In the genomic region with DNA sequence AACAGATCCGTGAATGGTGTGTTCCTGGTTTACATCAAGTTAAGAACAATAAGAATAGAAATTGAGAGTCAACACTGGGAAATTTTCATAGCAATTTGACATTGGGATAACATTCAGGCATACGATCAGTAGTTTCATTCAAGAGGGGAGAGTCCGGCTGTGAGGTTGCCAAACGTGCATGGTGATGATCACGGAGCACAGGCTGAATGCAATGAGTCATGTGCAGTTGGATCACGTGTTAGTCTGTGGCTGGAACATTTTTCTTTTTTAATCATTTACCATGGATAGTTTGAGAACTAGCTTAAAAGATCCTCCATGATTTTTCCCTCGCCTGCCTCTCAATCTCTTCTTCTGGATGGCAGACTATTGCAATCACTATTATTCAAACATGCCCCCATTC, we compare ENCODE assay signal across 16 cellular contexts. TPM values are rescaled to one million over a fixed set of nuclear protein-coding genes. Genes with fewer than 3 reads are reported as not detected.
DNase-seq lines count a peak whose midpoint lies in the region; ATAC-seq and TF ChIP-seq lines count a peak whose summit lies in the region.
"Had no signal": no experiment of that assay in that cellular context is flagged by ENCODE, and none has a peak within 500 bp of the region (broad histone marks: within the 10 kb centered on the region; RNA-seq: fewer than 3 reads in every experiment).

No MANE protein-coding gene starts in this region.

- no peak overlapping the region for H2BK120ac ChIP-seq in H9 (ENCODE audit: low read depth, low read length, poor library complexity, severe bottlenecking)

- TF ChIP-seq EP300 in suprapubic skin (IDR thresholded peaks at IDR 0.05): no peak

- H3K4me1 ChIP-seq in left ventricle myocardium inferior (no peaks in the 10 kb centered on the region), suprapubic skin (no peaks in the 10 kb centered on the region), H9 (ENCODE audit: insufficient read depth, low read length) (no peaks in the 10 kb centered on the region)
- H3K4me1 ChIP-seq: parathyroid adenoma had no signal

- ATAC-seq in left cardiac atrium: peak; percentile 38 to 65
- ATAC-seq in GM19397 (IDR thresholded peaks at IDR 0.05; ENCODE audit: unreplicated experiment): no peak
- ATAC-seq in HG03095 (IDR thresholded peaks at IDR 0.05; ENCODE audit: unreplicated experiment): no peak
- ATAC-seq: activated T-cell treated with anti-CD3 and anti-CD28 coated beads, Interleukin-2, amount 50 U/mL, for 72 hours had no signal

- no peaks in the 10 kb centered on the region for H3K36me3 Mint-ChIP-seq in H9 (ENCODE audit: insufficient read depth in 1 of 3, low read depth in 3 of 3)
- H3K36me3 Mint-ChIP-seq: IgD-negative memory B cell had no signal

- H3K36me3 ChIP-seq in WERI-Rb-1 (no peaks in the 10 kb centered on the region), left ventricle myocardium inferior (no peaks in the 10 kb centered on the region), suprapubic skin (no peaks in the 10 kb centered on the region)

- no peak overlapping the region for H3K4me2 ChIP-seq in H9 (ENCODE audit: insufficient read depth, insufficient read length, low read length)

- no peak for TF ChIP-seq POLR2A in suprapubic skin (IDR thresholded peaks at IDR 0.05)

- no peaks in the 10 kb centered on the region for H3K23me2 ChIP-seq in H9 (ENCODE audit: insufficient read length, low read depth, low read length, poor library complexity, severe bottlenecking)

- no peak overlapping the region for H2BK20ac ChIP-seq in H9 (ENCODE audit: low read depth, low read length, poor library complexity, severe bottlenecking)

- DNase-seq in left cardiac atrium: peak; percentile 43
- no peak for DNase-seq in cardiac septum (ENCODE audit: low spot score)
- DNase-seq in WERI-Rb-1: no peak
- DNase-seq in left ventricle myocardium inferior: peak; percentile 22
- no peak for DNase-seq in suprapubic skin (ENCODE audit: low spot score in 2 of 2)
- DNase-seq in H9: no peak
- DNase-seq: activated B cell treated with CpG ODN at 0.5 μM for 24 hours; activated T-cell treated with anti-CD3 and anti-CD28 coated beads, Interleukin-2, amount 50 U/mL, for 72 hours; central memory CD4-positive, alpha-beta T cell; GDM1; NCI-H2171 treated with DMSO at 0.1 percent for 48 hours; substantia nigra had no signal

- no peak overlapping the region for H3K56ac ChIP-seq in H9 (ENCODE audit: insufficient read length, low read depth, low read length)

- no peak overlapping the region for H2BK12ac ChIP-seq in H9 (ENCODE audit: insufficient read length, low read depth, low read length)

- H4K8ac ChIP-seq in H9 (replicated peaks; ENCODE audit: insufficient read length, low read depth, low read length): no peak overlapping the region

- no peak overlapping the region for H2AK5ac ChIP-seq in H9 (ENCODE audit: insufficient read length, low read length)

- intact Hi-C loops in left cardiac atrium (cut with DNase I): no loop called here
- intact Hi-C loops in cardiac septum (cut with DNase I): loop anchor here (5.0 kb wide), 1 partner anchor 75 kb away; no protein-coding TSS in a partner anchor
- intact Hi-C loops in left ventricle myocardium inferior (cut with micrococcal nuclease): no loop called here

- 57% methylated on average over 7 of the region's 7 CpGs for WGBS in suprapubic skin
- no CpG with 5 or more reads among the region's 7 CpGs for WGBS in H9 (ENCODE audit: extremely low coverage, insufficient read length, low lambda C conversion rate)

- H3K4ac ChIP-seq in H9 (ENCODE audit: low read depth, low read length): no peak overlapping the region

- no peak overlapping the region for H3K18ac ChIP-seq in H9 (ENCODE audit: insufficient read length, low read depth, low read length)

- H2BK5ac ChIP-seq in H9 (ENCODE audit: insufficient read length, low read length): no peak overlapping the region

- H3K27ac Mint-ChIP-seq in H9: no peak overlapping the region
- H3K27ac Mint-ChIP-seq: activated B cell treated with CpG ODN at 0.5 μM for 24 hours; activated T-cell treated with anti-CD3 and anti-CD28 coated beads, Interleukin-2, amount 50 U/mL, for 72 hours; IgD-negative memory B cell had no signal

- no peak overlapping the region for H3K14ac ChIP-seq in H9 (ENCODE audit: insufficient read depth, low read length)

- H3K27ac ChIP-seq in WERI-Rb-1 (peak overlapping the region; percentile 96), left ventricle myocardium inferior (replicated peaks) (no peak overlapping the region), suprapubic skin (no peak overlapping the region), H9 (ENCODE audit: insufficient read length, low read depth, low read length) (no peak overlapping the region)
- H3K27ac ChIP-seq: parathyroid adenoma had no signal

- H3K79me1 ChIP-seq in H9 (ENCODE audit: insufficient read depth, low read depth, low read length, poor library complexity, severe bottlenecking): no peaks in the 10 kb centered on the region

- H3K9me3 ChIP-seq in WERI-Rb-1 (ENCODE audit: severe bottlenecking) (peaks cover 5% of the 10 kb centered on the region), left ventricle myocardium inferior (replicated peaks) (no peaks in the 10 kb centered on the region), suprapubic skin (no peaks in the 10 kb centered on the region), H9 (ENCODE audit: control insufficient read depth, low read depth, low read length) (no peaks in the 10 kb centered on the region)

- peaks cover 0 to 4% of the 10 kb centered on the region in 2 experiments; a peak in 1 of 4 replicates for H3K4me1 Mint-ChIP-seq in H9
- H3K4me1 Mint-ChIP-seq: activated B cell treated with CpG ODN at 0.5 μM for 24 hours, IgD-negative memory B cell had no signal

- no peak overlapping the region for H3K4me3 Mint-ChIP-seq in H9
- H3K4me3 Mint-ChIP-seq: activated B cell treated with CpG ODN at 0.5 μM for 24 hours; activated T-cell treated with anti-CD3 and anti-CD28 coated beads, Interleukin-2, amount 50 U/mL, for 72 hours; IgD-negative memory B cell had no signal

- no peaks in the 10 kb centered on the region for H3K79me2 ChIP-seq in H9 (ENCODE audit: insufficient read depth, low read length)
- H3K79me2 ChIP-seq: parathyroid adenoma had no signal

- H2AFZ ChIP-seq in H9 (ENCODE audit: low read length): no peak overlapping the region
- H2AFZ ChIP-seq: parathyroid adenoma had no signal

- H4K20me1 ChIP-seq in H9 (ENCODE audit: control insufficient read depth, insufficient read depth, insufficient read length): no peaks in the 10 kb centered on the region

- H3K23ac ChIP-seq in H9 (ENCODE audit: insufficient read length, low read depth, low read length): no peak overlapping the region

- no peaks in the 10 kb centered on the region for H3K27me3 ChIP-seq in WERI-Rb-1 (ENCODE audit: insufficient read depth, low read depth, severe bottlenecking)
- no peaks in the 10 kb centered on the region for H3K27me3 ChIP-seq in left ventricle myocardium inferior (ENCODE audit: low read depth)
- H3K27me3 ChIP-seq in suprapubic skin: no peaks in the 10 kb centered on the region
- H3K27me3 ChIP-seq in H9 (ENCODE audit: insufficient read depth, low read length): no peaks in the 10 kb centered on the region

- no peak overlapping the region for H3T11ph ChIP-seq in H9 (ENCODE audit: low read length)

- H2BK15ac ChIP-seq in H9 (ENCODE audit: low read depth, low read length): no peak overlapping the region

- 0 out of 2 replicates have a peak, but pooled peaks cover 2% of the 10 kb centered on the region for H3K27me3 Mint-ChIP-seq in H9 (ENCODE audit: low read depth)

- no peak overlapping the region for H3K9ac ChIP-seq in H9 (ENCODE audit: extremely low read depth, insufficient read length, low read length)
- H3K9ac ChIP-seq: parathyroid adenoma had no signal

- H4K91ac ChIP-seq in H9 (ENCODE audit: insufficient read length, low read depth, low read length): no peak overlapping the region

- TF ChIP-seq CTCF in WERI-Rb-1 (IDR thresholded peaks at IDR 0.05; ENCODE audit: low read depth, low read length) (no peak), left ventricle myocardium inferior (IDR thresholded peaks at IDR 0.05; ENCODE audit: borderline replicate concordance) (no peak), suprapubic skin (IDR thresholded peaks at IDR 0.05) (no peak), H9 (conservative IDR thresholded peaks at IDR 0.05) (no peak)

- H4K5ac ChIP-seq in H9 (ENCODE audit: insufficient read length, low read depth, low read length): no peak overlapping the region

- no peaks in the 10 kb centered on the region for H3K9me3 Mint-ChIP-seq in H9
- H3K9me3 Mint-ChIP-seq: activated B cell treated with CpG ODN at 0.5 μM for 24 hours had no signal

- H3K4me3 ChIP-seq in WERI-Rb-1 (ENCODE audit: low read depth, low read length) (no peak overlapping the region), left ventricle myocardium inferior (no peak overlapping the region), suprapubic skin (no peak overlapping the region)

RNA-seq across cellular contexts. Expression of a gene that starts 2.5 kb away (rescaled TPM):
- total RNA-seq in left cardiac atrium (under 1 TPM; 0.09 to 0.26 TPM), cardiac septum (0.22 TPM), left ventricle myocardium inferior (0.16 TPM), suprapubic skin (100 to 1,000 TPM in 1 of 4 donors, 10 to 100 TPM in 3; 39.4 to 122 (median 81.7) TPM), H9 (2021) (not detected in 2 replicates)

Comparison
In these comparisons a context has a peak if more than half of its experiments do, and no peak if none do; other contexts are left out.
1. DNase-seq: peak in left cardiac atrium (single experiment) and left ventricle myocardium inferior (single experiment); none in cardiac septum (single experiment), WERI-Rb-1 (single experiment), suprapubic skin (0 of 2) and H9 (single experiment).
2. ATAC-seq: peak in left cardiac atrium (2 of 2); none in GM19397 (single experiment) and HG03095 (single experiment).
3. RNA of a gene that starts 2.5 kb away (total RNA-seq): 39.4 to 122 TPM in suprapubic skin; 0.09 to 0.26 TPM in left cardiac atrium, 0.22 TPM in cardiac septum (single experiment), 0.16 TPM in left ventricle myocardium inferior (single experiment) and not detected in H9; every median in the first group is over 10 times any median in the second.